ENCODE assay signal across 24 cellular contexts in the genomic region with DNA sequence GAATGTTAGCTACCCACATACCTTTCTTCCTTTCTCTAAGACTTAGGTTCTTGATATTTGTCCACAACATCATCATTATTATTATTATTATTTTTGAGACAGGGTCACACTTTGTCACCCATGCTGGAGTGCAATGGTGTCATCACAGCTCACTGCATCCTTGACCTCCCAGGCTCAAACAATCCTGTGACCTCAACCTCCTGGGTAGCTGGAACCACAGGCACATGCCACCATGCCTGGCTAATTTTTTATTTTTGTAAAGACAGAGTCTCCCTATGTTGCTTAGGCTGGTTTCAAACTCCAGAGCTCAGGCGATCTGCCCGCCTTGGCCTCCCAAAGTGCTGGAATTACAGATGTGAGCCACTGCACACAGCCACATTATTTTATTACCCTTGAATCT.
"Had no signal": no experiment of that assay in that cellular context is flagged by ENCODE, and none has a peak within 500 bp of the region (broad histone marks: within the 10 kb centered on the region; RNA-seq: fewer than 3 reads in every experiment).

No MANE protein-coding gene starts in this region.

- H3K9me3 Mint-ChIP-seq: activated naive CD4-positive, alpha-beta T cell treated with anti-CD3 and anti-CD28 coated beads, Interleukin-2, amount 10 ng/mL, durations not matched to agents 7 days and 5 days; activated T-helper 1 cell treated with anti-CD3 and anti-CD28 coated beads, Interleukin-12 subunit alpha, Interleukin-12 subunit beta, Interleukin-2, Interleukin-4 antibody, amounts not matched to agents 30 ng/mL and 10 ng/mL and 1 ng/mL, durations not matched to agents 14 hours and 24 hours and 36 hours; nephron had no signal

- H3K4me1 Mint-ChIP-seq: activated naive CD4-positive, alpha-beta T cell treated with anti-CD3 and anti-CD28 coated beads, Interleukin-2, amount 10 ng/mL, durations not matched to agents 7 days and 5 days; activated naive CD8-positive, alpha-beta T cell treated with anti-CD3 and anti-CD28 coated beads, Interleukin-2, amount 10 ng/mL, durations not matched to agents 7 days and 5 days; stimulated activated naive B cell treated with anti-CD40 and anti-IgM and Interleukin-4, amounts not matched to agents 10 μg/mL and 1 μg/mL and 100 μg/mL, for 72 hours had no signal

- H3K36me3 ChIP-seq: ovary had no signal

- H3K4me3 Mint-ChIP-seq: activated naive CD4-positive, alpha-beta T cell treated with anti-CD3 and anti-CD28 coated beads, Interleukin-2, amount 10 ng/mL, durations not matched to agents 7 days and 5 days; activated naive CD8-positive, alpha-beta T cell treated with anti-CD3 and anti-CD28 coated beads, Interleukin-2, amount 10 ng/mL, durations not matched to agents 7 days and 5 days; activated T-helper 1 cell treated with anti-CD3 and anti-CD28 coated beads, Interleukin-12 subunit alpha, Interleukin-12 subunit beta, Interleukin-2, Interleukin-4 antibody, amounts not matched to agents 30 ng/mL and 10 ng/mL and 1 ng/mL, durations not matched to agents 14 hours and 24 hours and 36 hours; nephron; stimulated activated naive B cell treated with anti-CD40 and anti-IgM and Interleukin-4, amounts not matched to agents 10 μg/mL and 1 μg/mL and 100 μg/mL, for 72 hours had no signal

- H3K4me3 ChIP-seq: ovary, SK-N-MC, vagina had no signal

- DNase-seq: activated CD4-positive, alpha-beta T cell treated with anti-CD3 and anti-CD28 coated beads for 4 hours; activated CD4-positive, alpha-beta T cell treated with anti-CD3 and anti-CD28 coated beads, Interleukin-2, amount 50 U/mL, for 4 hours; activated effector memory CD4-positive, alpha-beta T cell treated with anti-CD3 and anti-CD28 coated beads, Interleukin-2, amount 50 U/mL, for 16 hours; activated naive CD4-positive, alpha-beta T cell treated with anti-CD3 and anti-CD28 coated beads, Interleukin-2, amount 10 ng/mL, durations not matched to agents 7 days and 5 days; activated naive CD8-positive, alpha-beta T cell treated with anti-CD3 and anti-CD28 coated beads, Interleukin-2, amount 10 ng/mL, durations not matched to agents 7 days and 5 days; activated T-cell treated with anti-CD3 and anti-CD28 coated beads, Interleukin-2, amount 50 U/mL, for 1 hour; central memory CD4-positive, alpha-beta T cell; dermis blood vessel endothelial cell; effector CD4-positive, alpha-beta T cell; hippocampal formation; kidney; left colon; ovary; retina; stimulated activated CD4-positive, alpha-beta T cell treated with anti-CD3 and anti-CD28 coated beads, Interleukin-15, amount 100 ng/mL, for 24 hours; stimulated activated CD4-positive, alpha-beta T cell treated with anti-CD3 and anti-CD28 coated beads, Interleukin-2, amount 100 ng/mL, for 24 hours; stimulated activated naive B cell treated with anti-CD40 and anti-IgM and Interleukin-4, amounts not matched to agents 10 μg/mL and 1 μg/mL and 100 μg/mL, for 72 hours; trophoblast cell had no signal

- H3K9me3 ChIP-seq: ovary, vagina had no signal

- H3K27me3 ChIP-seq: ovary, vagina had no signal

- ATAC-seq: left colon; sciatic nerve; stimulated activated naive B cell treated with anti-CD40 and anti-IgM and Interleukin-4, amounts not matched to agents 10 μg/mL and 1 μg/mL and 100 μg/mL, for 72 hours had no signal

- H3K27ac ChIP-seq: ovary, SK-N-MC, vagina had no signal

- H3K36me3 Mint-ChIP-seq: activated naive CD4-positive, alpha-beta T cell treated with anti-CD3 and anti-CD28 coated beads, Interleukin-2, amount 10 ng/mL, durations not matched to agents 7 days and 5 days had no signal

- H3K27ac Mint-ChIP-seq: activated naive CD4-positive, alpha-beta T cell treated with anti-CD3 and anti-CD28 coated beads, Interleukin-2, amount 10 ng/mL, durations not matched to agents 7 days and 5 days; activated naive CD8-positive, alpha-beta T cell treated with anti-CD3 and anti-CD28 coated beads, Interleukin-2, amount 10 ng/mL, durations not matched to agents 7 days and 5 days; activated T-helper 1 cell treated with anti-CD3 and anti-CD28 coated beads, Interleukin-12 subunit alpha, Interleukin-12 subunit beta, Interleukin-2, Interleukin-4 antibody, amounts not matched to agents 30 ng/mL and 10 ng/mL and 1 ng/mL, durations not matched to agents 14 hours and 24 hours and 36 hours; progenitor cell of endocrine pancreas; stimulated activated naive B cell treated with anti-CD40 and anti-IgM and Interleukin-4, amounts not matched to agents 10 μg/mL and 1 μg/mL and 100 μg/mL, for 72 hours had no signal

- H3K27me3 Mint-ChIP-seq: activated naive CD4-positive, alpha-beta T cell treated with anti-CD3 and anti-CD28 coated beads, Interleukin-2, amount 10 ng/mL, durations not matched to agents 7 days and 5 days; progenitor cell of endocrine pancreas; stimulated activated naive B cell treated with anti-CD40 and anti-IgM and Interleukin-4, amounts not matched to agents 10 μg/mL and 1 μg/mL and 100 μg/mL, for 72 hours had no signal
